In the genomic region with DNA sequence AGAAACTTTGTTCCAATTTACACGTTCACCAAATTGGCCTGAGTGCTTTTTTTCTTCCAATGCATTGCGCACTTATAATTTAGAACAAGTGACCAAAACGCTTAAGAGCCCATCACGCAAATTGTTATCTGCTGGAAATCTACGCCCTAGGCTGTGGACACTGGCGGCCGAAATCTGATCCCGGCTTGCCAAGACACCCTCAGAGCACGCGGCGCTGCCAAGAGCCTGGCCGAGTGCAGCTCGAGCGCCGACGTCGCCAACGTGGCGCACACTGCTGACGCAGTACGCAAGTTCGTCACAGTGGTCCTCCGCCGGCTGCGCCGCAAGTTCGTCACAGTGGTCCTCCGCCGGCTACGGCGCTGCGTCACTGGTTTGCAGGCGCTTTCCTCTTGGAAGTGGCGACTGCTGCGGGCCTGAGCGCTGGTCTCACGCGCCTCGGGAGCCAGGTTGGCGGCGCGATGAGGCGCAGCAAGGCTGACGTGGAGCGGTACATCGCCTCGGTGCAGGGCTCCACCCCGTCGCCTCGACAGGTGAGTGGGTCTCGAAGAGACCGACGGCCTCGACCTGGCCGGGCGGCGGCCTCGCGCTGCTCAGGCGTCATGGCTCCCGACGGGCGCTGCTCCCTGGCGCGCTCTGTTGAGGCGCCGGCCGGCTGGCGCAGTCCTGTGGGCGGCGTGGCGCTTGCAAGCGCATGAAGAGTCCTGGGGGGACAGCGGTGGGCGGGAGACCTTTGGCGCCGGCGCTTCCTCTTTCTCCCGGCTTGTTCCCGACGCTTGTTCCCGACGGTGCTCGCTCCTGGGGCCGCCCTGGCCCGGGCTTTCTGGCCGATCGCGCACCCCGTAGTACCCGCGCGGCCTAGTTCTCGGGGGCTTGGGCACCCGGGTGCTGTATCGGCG, we compare ENCODE assay signal across 1 cellular context.
A peak's percentile ranks its signal among the peaks of the same experiment; 100 is the strongest.
TF ChIP-seq lines count a peak whose summit lies in the region.

A gene (plus strand): TSS at position 334 of the 896 bp plus-strand sequence. CDS start 125 bp downstream, at position 459.

TF ChIP-seq in H1, 55 proteins besides CTCF, POLR2A, EP300 and RAD21:
- TF ChIP-seq SP1 (IDR thresholded peaks at IDR 0.05; ENCODE audit: low read depth, low read length) (0 out of 2 replicates have a peak, but pooled peaks have one; percentile 46), CHD2 (IDR thresholded peaks at IDR 0.05; ENCODE audit: low read length) (peak; percentile 68), GABPA (IDR thresholded peaks at IDR 0.05; ENCODE audit: borderline replicate concordance, insufficient read depth, low read length) (no peak), JUND (IDR thresholded peaks at IDR 0.05; ENCODE audit: low read length) (no peak; the same call in 1 of the 2 replicates), SIX5 (IDR thresholded peaks at IDR 0.05; ENCODE audit: low read depth, low read length) (no peak), SIN3A (conservative IDR thresholded peaks at IDR 0.05 in 1 of 2, IDR thresholded peaks at IDR 0.05 in 1 of 2; ENCODE audit: low read depth in 1 of 2, low read length in 2 of 2) (peak in 1 of 2 experiments; percentile 81; a peak in 2 of 4 replicates), RFX5 (IDR thresholded peaks at IDR 0.05; ENCODE audit: borderline replicate concordance, low read depth, low read length) (no peak), SUZ12 (IDR thresholded peaks at IDR 0.05; ENCODE audit: low read length) (no peak), SRF (IDR thresholded peaks at IDR 0.05; ENCODE audit: low read depth, low read length) (peak; percentile 80), CREB1 (IDR thresholded peaks at IDR 0.05) (peak; percentile 100), SIRT6 (IDR thresholded peaks at IDR 0.05; ENCODE audit: low read length) (no peak), NRF1 (IDR thresholded peaks at IDR 0.05; ENCODE audit: low read depth, low read length) (no peak), CBX5 (IDR thresholded peaks at IDR 0.05; ENCODE audit: low read depth, low read length) (no peak), KDM1A (IDR thresholded peaks at IDR 0.05; ENCODE audit: borderline replicate concordance, low read length) (no peak), KDM4A (IDR thresholded peaks at IDR 0.05; ENCODE audit: low read depth, low read length, severe bottlenecking) (peak; percentile 99), PHF8 (conservative IDR thresholded peaks at IDR 0.05; ENCODE audit: low read depth, low read length) (peak; percentile 95), SP4 (IDR thresholded peaks at IDR 0.05; ENCODE audit: low read length) (no peak), POU5F1 (IDR thresholded peaks at IDR 0.05; ENCODE audit: low read depth, low read length) (no peak), HDAC6 (IDR thresholded peaks at IDR 0.05; ENCODE audit: low read depth, low read length) (no peak), CEBPB (IDR thresholded peaks at IDR 0.05; ENCODE audit: low read depth, low read length) (no peak), YY1 (IDR thresholded peaks at IDR 0.05; ENCODE audit: low read depth, low read length) (no peak), TEAD4 (IDR thresholded peaks at IDR 0.05; ENCODE audit: low read depth, low read length) (no peak), ASH2L (IDR thresholded peaks at IDR 0.05; ENCODE audit: low read length) (peak; percentile 96), RBBP5 (IDR thresholded peaks at IDR 0.05; ENCODE audit: borderline replicate concordance, low read depth, low read length) (peak; percentile 86), BCL11A (IDR thresholded peaks at IDR 0.05; ENCODE audit: low read depth in 2 of 2, low read length in 2 of 2) (no peak), CHD1 (IDR thresholded peaks at IDR 0.05; ENCODE audit: low read depth, low read length) (no peak), TCF12 (IDR thresholded peaks at IDR 0.05; ENCODE audit: low read depth, low read length) (no peak), SAP30 (IDR thresholded peaks at IDR 0.05; ENCODE audit: insufficient read depth, insufficient replicate concordance, low read length) (no peak), FOSL1 (IDR thresholded peaks at IDR 0.05; ENCODE audit: insufficient read depth, low read depth, low read length) (no peak), TBP (IDR thresholded peaks at IDR 0.05; ENCODE audit: low read depth, low read length) (peak; percentile 93), BRCA1 (IDR thresholded peaks at IDR 0.05; ENCODE audit: low read depth, low read length) (no peak; the same call in 1 of the 2 replicates), CTBP2 (IDR thresholded peaks at IDR 0.05; ENCODE audit: borderline replicate concordance, insufficient read depth, insufficient read length, low read length) (no peak), KDM5A (IDR thresholded peaks at IDR 0.05; ENCODE audit: low read length) (peak; percentile 42; the same call in 1 of the 2 replicates), RNF2 (IDR thresholded peaks at IDR 0.05; ENCODE audit: borderline replicate concordance, low read depth, low read length, missing control alignments, poor library complexity, severe bottlenecking) (no peak), TAF1 (IDR thresholded peaks at IDR 0.05; ENCODE audit: low read depth, low read length) (peak; percentile 96), SP2 (IDR thresholded peaks at IDR 0.05; ENCODE audit: low read length) (no peak), RXRA (IDR thresholded peaks at IDR 0.05; ENCODE audit: insufficient read depth, low read depth, low read length) (no peak), TAF7 (optimal IDR thresholded peaks at IDR 0.05; ENCODE audit: borderline replicate concordance, low read depth, low read length) (no peak), GTF2F1 (IDR thresholded peaks at IDR 0.05; ENCODE audit: borderline replicate concordance, low read depth, low read length) (peak; percentile 86), EGR1 (IDR thresholded peaks at IDR 0.05; ENCODE audit: borderline replicate concordance, low read depth, low read length) (no peak), POLR2AphosphoS5 (IDR thresholded peaks at IDR 0.05; ENCODE audit: low read depth, low read length) (peak; percentile 93), NANOG (IDR thresholded peaks at IDR 0.05; ENCODE audit: insufficient read depth, low read depth, low read length, poor library complexity, severe bottlenecking) (no peak)
- TF ChIP-seq, protein P1, sequence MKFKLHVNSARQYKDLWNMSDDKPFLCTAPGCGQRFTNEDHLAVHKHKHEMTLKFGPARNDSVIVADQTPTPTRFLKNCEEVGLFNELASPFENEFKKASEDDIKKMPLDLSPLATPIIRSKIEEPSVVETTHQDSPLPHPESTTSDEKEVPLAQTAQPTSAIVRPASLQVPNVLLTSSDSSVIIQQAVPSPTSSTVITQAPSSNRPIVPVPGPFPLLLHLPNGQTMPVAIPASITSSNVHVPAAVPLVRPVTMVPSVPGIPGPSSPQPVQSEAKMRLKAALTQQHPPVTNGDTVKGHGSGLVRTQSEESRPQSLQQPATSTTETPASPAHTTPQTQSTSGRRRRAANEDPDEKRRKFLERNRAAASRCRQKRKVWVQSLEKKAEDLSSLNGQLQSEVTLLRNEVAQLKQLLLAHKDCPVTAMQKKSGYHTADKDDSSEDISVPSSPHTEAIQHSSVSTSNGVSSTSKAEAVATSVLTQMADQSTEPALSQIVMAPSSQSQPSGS (IDR thresholded peaks at IDR 0.05; ENCODE audit: low read length), result 0 out of 2 replicates have a peak, but pooled peaks have one; percentile 48
- TF ChIP-seq, protein P2, sequence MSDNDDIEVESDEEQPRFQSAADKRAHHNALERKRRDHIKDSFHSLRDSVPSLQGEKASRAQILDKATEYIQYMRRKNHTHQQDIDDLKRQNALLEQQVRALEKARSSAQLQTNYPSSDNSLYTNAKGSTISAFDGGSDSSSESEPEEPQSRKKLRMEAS (IDR thresholded peaks at IDR 0.05), result peak; percentile 99
- TF ChIP-seq, protein P3, sequence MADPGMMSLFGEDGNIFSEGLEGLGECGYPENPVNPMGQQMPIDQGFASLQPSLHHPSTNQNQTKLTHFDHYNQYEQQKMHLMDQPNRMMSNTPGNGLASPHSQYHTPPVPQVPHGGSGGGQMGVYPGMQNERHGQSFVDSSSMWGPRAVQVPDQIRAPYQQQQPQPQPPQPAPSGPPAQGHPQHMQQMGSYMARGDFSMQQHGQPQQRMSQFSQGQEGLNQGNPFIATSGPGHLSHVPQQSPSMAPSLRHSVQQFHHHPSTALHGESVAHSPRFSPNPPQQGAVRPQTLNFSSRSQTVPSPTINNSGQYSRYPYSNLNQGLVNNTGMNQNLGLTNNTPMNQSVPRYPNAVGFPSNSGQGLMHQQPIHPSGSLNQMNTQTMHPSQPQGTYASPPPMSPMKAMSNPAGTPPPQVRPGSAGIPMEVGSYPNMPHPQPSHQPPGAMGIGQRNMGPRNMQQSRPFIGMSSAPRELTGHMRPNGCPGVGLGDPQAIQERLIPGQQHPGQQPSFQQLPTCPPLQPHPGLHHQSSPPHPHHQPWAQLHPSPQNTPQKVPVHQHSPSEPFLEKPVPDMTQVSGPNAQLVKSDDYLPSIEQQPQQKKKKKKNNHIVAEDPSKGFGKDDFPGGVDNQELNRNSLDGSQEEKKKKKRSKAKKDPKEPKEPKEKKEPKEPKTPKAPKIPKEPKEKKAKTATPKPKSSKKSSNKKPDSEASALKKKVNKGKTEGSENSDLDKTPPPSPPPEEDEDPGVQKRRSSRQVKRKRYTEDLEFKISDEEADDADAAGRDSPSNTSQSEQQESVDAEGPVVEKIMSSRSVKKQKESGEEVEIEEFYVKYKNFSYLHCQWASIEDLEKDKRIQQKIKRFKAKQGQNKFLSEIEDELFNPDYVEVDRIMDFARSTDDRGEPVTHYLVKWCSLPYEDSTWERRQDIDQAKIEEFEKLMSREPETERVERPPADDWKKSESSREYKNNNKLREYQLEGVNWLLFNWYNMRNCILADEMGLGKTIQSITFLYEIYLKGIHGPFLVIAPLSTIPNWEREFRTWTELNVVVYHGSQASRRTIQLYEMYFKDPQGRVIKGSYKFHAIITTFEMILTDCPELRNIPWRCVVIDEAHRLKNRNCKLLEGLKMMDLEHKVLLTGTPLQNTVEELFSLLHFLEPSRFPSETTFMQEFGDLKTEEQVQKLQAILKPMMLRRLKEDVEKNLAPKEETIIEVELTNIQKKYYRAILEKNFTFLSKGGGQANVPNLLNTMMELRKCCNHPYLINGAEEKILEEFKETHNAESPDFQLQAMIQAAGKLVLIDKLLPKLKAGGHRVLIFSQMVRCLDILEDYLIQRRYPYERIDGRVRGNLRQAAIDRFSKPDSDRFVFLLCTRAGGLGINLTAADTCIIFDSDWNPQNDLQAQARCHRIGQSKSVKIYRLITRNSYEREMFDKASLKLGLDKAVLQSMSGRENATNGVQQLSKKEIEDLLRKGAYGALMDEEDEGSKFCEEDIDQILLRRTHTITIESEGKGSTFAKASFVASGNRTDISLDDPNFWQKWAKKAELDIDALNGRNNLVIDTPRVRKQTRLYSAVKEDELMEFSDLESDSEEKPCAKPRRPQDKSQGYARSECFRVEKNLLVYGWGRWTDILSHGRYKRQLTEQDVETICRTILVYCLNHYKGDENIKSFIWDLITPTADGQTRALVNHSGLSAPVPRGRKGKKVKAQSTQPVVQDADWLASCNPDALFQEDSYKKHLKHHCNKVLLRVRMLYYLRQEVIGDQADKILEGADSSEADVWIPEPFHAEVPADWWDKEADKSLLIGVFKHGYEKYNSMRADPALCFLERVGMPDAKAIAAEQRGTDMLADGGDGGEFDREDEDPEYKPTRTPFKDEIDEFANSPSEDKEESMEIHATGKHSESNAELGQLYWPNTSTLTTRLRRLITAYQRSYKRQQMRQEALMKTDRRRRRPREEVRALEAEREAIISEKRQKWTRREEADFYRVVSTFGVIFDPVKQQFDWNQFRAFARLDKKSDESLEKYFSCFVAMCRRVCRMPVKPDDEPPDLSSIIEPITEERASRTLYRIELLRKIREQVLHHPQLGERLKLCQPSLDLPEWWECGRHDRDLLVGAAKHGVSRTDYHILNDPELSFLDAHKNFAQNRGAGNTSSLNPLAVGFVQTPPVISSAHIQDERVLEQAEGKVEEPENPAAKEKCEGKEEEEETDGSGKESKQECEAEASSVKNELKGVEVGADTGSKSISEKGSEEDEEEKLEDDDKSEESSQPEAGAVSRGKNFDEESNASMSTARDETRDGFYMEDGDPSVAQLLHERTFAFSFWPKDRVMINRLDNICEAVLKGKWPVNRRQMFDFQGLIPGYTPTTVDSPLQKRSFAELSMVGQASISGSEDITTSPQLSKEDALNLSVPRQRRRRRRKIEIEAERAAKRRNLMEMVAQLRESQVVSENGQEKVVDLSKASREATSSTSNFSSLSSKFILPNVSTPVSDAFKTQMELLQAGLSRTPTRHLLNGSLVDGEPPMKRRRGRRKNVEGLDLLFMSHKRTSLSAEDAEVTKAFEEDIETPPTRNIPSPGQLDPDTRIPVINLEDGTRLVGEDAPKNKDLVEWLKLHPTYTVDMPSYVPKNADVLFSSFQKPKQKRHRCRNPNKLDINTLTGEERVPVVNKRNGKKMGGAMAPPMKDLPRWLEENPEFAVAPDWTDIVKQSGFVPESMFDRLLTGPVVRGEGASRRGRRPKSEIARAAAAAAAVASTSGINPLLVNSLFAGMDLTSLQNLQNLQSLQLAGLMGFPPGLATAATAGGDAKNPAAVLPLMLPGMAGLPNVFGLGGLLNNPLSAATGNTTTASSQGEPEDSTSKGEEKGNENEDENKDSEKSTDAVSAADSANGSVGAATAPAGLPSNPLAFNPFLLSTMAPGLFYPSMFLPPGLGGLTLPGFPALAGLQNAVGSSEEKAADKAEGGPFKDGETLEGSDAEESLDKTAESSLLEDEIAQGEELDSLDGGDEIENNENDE (IDR thresholded peaks at IDR 0.05; ENCODE audit: insufficient replicate concordance, low read length), result no peak
- TF ChIP-seq, protein P4, sequence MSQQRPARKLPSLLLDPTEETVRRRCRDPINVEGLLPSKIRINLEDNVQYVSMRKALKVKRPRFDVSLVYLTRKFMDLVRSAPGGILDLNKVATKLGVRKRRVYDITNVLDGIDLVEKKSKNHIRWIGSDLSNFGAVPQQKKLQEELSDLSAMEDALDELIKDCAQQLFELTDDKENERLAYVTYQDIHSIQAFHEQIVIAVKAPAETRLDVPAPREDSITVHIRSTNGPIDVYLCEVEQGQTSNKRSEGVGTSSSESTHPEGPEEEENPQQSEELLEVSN (IDR thresholded peaks at IDR 0.05), result peak; percentile 94
- TF ChIP-seq, protein P5, sequence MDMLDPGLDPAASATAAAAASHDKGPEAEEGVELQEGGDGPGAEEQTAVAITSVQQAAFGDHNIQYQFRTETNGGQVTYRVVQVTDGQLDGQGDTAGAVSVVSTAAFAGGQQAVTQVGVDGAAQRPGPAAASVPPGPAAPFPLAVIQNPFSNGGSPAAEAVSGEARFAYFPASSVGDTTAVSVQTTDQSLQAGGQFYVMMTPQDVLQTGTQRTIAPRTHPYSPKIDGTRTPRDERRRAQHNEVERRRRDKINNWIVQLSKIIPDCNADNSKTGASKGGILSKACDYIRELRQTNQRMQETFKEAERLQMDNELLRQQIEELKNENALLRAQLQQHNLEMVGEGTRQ (IDR thresholded peaks at IDR 0.05; ENCODE audit: low read length), result peak; percentile 23; the same call in 1 of the 2 replicates
- TF ChIP-seq, protein P6, sequence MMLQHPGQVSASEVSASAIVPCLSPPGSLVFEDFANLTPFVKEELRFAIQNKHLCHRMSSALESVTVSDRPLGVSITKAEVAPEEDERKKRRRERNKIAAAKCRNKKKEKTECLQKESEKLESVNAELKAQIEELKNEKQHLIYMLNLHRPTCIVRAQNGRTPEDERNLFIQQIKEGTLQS (IDR thresholded peaks at IDR 0.05; ENCODE audit: insufficient read depth, low read depth, low read length), result peak; percentile 80
